ENCODE assay signal across 24 cellular contexts in the genomic region with DNA sequence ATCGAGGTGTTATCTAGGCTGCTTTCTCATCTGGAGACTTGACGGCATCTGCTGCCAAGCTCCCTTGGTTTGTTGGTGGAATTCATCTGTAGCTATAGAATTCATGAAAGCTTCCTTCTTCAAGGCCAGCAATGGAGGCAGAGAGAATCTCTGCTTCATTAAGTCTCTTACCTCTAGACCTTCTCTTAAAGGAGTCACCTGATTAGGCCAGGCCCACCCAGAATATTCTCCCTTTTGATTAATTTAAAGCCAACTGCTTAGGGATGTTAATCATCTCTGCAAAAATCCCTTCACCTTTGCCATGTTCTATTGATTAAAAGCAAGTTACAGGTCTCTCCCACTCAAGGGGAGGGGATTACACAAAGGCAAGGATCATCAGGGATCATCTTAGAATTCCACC. TPM values are rescaled to one million over a fixed set of nuclear protein-coding genes. Genes with fewer than 3 reads are reported as not detected.
"Had no signal": no experiment of that assay in that cellular context is flagged by ENCODE, and none has a peak within 500 bp of the region (broad histone marks: within the 10 kb centered on the region; RNA-seq: fewer than 3 reads in every experiment).

No MANE protein-coding gene starts in this region.

- H3K9me3 ChIP-seq: MG63, SJCRH30 had no signal

- H3K36me3 ChIP-seq: MG63, SJCRH30 had no signal

- H3K4me1 ChIP-seq: SJCRH30 had no signal

- DNase-seq: Karpas-422; KG1; MG63; NCI-H1092 treated with DMSO at 0.1 percent for 48 hours; NCI-H1436; NCI-H187; NCI-H2029; NCI-H2081 treated with DMSO at 0.1 percent for 48 hours; NCI-H2171; NCI-H226; NCI-H446 treated with DMSO at 0.1 percent for 48 hours; NCI-H510A treated with DMSO at 0.1 percent for 48 hours; NCI-H526; NK-92 treated with Interleukin-12 subunit alpha and Interleukin-12 subunit beta, amount 100 ng/mL, for 24 hours; PC-3; SHP77 treated with DMSO at 0.1 percent for 48 hours; SJCRH30 had no signal

- ATAC-seq: Panc1, PC-3, Right ventricle myocardium inferior had no signal

- H3K27ac ChIP-seq: HL-60, SJCRH30 had no signal

- FAIRE-seq: HTR-8/SVneo had no signal

- H3K4me3 ChIP-seq: MG63, SJCRH30 had no signal

- H3K27me3 ChIP-seq: MG63, SJCRH30 had no signal

RNA-seq across cellular contexts. Expression of a gene that starts 5.3 kb away (rescaled TPM):
- total RNA-seq: RPMI7951 had no signal

RNA-seq across cellular contexts. Expression of a gene that starts 57.6 kb away (rescaled TPM):
- total RNA-seq: OCI-LY7; PC-3; Right ventricle myocardium inferior; RPMI7951; SJCRH30; T-helper 1 cell treated with Interleukin-12 subunit alpha and Interleukin-12 subunit beta and Interleukin-4 antibody, amounts not matched to agents 30 ng/mL and 1 ng/mL, for 36 hours had no signal
